23 cellular contexts compared by ENCODE assay signal in genomic region chr9:78614892-78615291, GRCh38.
"Had no signal": no experiment of that assay in that cellular context is flagged by ENCODE, and none has a peak within 500 bp of the region (broad histone marks: within the 10 kb centered on the region; RNA-seq: fewer than 3 reads in every experiment).

No MANE protein-coding gene starts in this region.

- H3K36me3 ChIP-seq: gastrocnemius medialis, left ventricle myocardium inferior, neural progenitor cell, right atrium auricular region, uterus had no signal

- DNase-seq: activated CD4-positive, alpha-beta T cell treated with anti-CD3 and anti-CD28 coated beads for 36 hours; activated CD4-positive, CD25-positive, alpha-beta regulatory T cell; activated CD8-positive, alpha-beta memory T cell treated with anti-CD3 and anti-CD28 coated beads, Interleukin-2, amount 10 ng/mL, durations not matched to agents 7 days and 5 days; activated CD8-positive, alpha-beta T cell treated with anti-CD3 and anti-CD28 coated beads, Interleukin-2, amount 10 ng/mL, durations not matched to agents 7 days and 5 days; activated T-cell treated with anti-CD3 and anti-CD28 coated beads, Interleukin-2, amount 50 U/mL, for 48 hours; anterior cingulate cortex; endodermal cell; gastrocnemius medialis; glutamatergic neuron; islet precursor cell; left ventricle myocardium inferior; mesendoderm; natural killer cell; stimulated activated CD4-positive, alpha-beta T cell treated with anti-CD3 and anti-CD28 coated beads, Interleukin-4, amount 100 ng/mL, for 1 hour; stimulated activated naive CD8-positive, alpha-beta T cell treated with anti-CD3 and anti-CD28 coated beads, Interleukin-15, amount 100 ng/mL, for 72 hours; substantia nigra; uterus had no signal

- H3K4me3 ChIP-seq: gastrocnemius medialis, hepatocyte, left ventricle myocardium inferior, lung, neural progenitor cell, right atrium auricular region, uterus had no signal

- ATAC-seq: activated CD4-positive, alpha-beta T cell treated with anti-CD3 and anti-CD28 coated beads for 36 hours; activated CD8-positive, alpha-beta memory T cell treated with anti-CD3 and anti-CD28 coated beads, Interleukin-2, amount 10 ng/mL, durations not matched to agents 7 days and 5 days; activated CD8-positive, alpha-beta T cell treated with anti-CD3 and anti-CD28 coated beads, Interleukin-2, amount 10 ng/mL, durations not matched to agents 7 days and 5 days; esophagus mucosa; gastrocnemius medialis; natural killer cell; stimulated activated naive CD8-positive, alpha-beta T cell treated with anti-CD3 and anti-CD28 coated beads, Interleukin-15, amount 100 ng/mL, for 72 hours had no signal

- H3K9ac ChIP-seq: neural progenitor cell had no signal

- H3K27ac ChIP-seq: gastrocnemius medialis, hepatocyte, left ventricle myocardium inferior, neural progenitor cell, right atrium auricular region, uterus had no signal

- H3K9me3 ChIP-seq: gastrocnemius medialis, left ventricle myocardium inferior, right atrium auricular region, uterus had no signal

- H3K27me3 ChIP-seq: gastrocnemius medialis, hepatocyte, neural progenitor cell, right atrium auricular region, uterus had no signal

- FAIRE-seq: bronchial epithelial cell had no signal

- H3K4me2 ChIP-seq: hepatocyte, neural progenitor cell had no signal

- H3K4me1 ChIP-seq: gastrocnemius medialis, left ventricle myocardium inferior, right atrium auricular region, uterus had no signal
